ENCODE assay signal across 23 cellular contexts in the genomic region with DNA sequence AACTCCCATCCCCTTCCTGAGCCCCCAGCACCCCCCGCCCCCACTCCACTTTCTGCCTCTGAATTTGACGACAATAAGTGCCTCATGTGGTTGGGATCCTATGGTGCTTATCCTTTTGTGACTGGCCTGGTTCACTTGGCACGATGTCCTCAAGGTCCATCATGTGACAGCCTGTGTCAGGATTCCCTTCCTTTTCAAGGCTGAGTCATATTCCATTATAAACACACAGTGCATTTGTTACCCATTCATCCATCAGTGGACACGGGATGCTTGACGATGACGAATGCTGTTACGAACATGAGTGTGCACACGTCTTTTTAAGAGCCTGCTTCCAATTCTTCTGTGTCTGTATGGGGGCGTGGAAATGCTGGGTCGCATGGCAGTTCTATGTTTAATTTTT. TPM values are rescaled to one million over a fixed set of nuclear protein-coding genes. Genes with fewer than 3 reads are reported as not detected.
DNase-seq lines count a peak whose midpoint lies in the region; ATAC-seq and TF ChIP-seq lines count a peak whose summit lies in the region.
"Had no signal": no experiment of that assay in that cellular context is flagged by ENCODE, and none has a peak within 500 bp of the region (broad histone marks: within the 10 kb centered on the region; RNA-seq: fewer than 3 reads in every experiment).

No MANE protein-coding gene starts in this region.

- peaks cover 0 to 37% of the 10 kb centered on the region in 2 donors for H3K36me3 ChIP-seq in left lung
- H3K36me3 ChIP-seq: breast epithelium had no signal

- TF ChIP-seq CTCF in astrocyte of the spinal cord (IDR thresholded peaks at IDR 0.05; ENCODE audit: low read depth, low read length) (no peak), fibroblast of the aortic adventitia (IDR thresholded peaks at IDR 0.05; ENCODE audit: insufficient read depth, low read length) (no peak), left lung (IDR thresholded peaks at IDR 0.05) (no peak)

- DNase-seq in activated effector memory CD4-positive, alpha-beta T cell treated with anti-CD3 and anti-CD28 coated beads, Interleukin-2, amount 50 U/mL, for 16 hours, result peak; percentile 17
- DNase-seq in activated effector memory CD4-positive, alpha-beta T cell treated with Interleukin-2 at 50 U/mL for 16 hours, result no peak
- DNase-seq in astrocyte of the spinal cord (ENCODE audit: low read depth, low spot score), result peak; percentile 30
- peak; percentile 14 for DNase-seq in fibroblast of the aortic adventitia (ENCODE audit: low read depth)
- no peak for DNase-seq in Ammon's horn (ENCODE audit: low spot score)
- no peak for DNase-seq in left lung
- no peak for DNase-seq in left lobe of liver (ENCODE audit: low spot score)
- DNase-seq: activated CD4-positive, alpha-beta T cell treated with anti-CD3 and anti-CD28 coated beads for 48 hours; activated CD8-positive, alpha-beta memory T cell treated with anti-CD3 and anti-CD28 coated beads, Interleukin-2, amount 10 ng/mL, durations not matched to agents 7 days and 5 days; erythroblast; MM.1S; NCI-H1436; NCI-H526; Right ventricle myocardium superior; stimulated activated CD4-positive, alpha-beta T cell treated with anti-CD3 and anti-CD28 coated beads, Interleukin-4, amount 100 ng/mL, for 1 hour; trophoblast cell had no signal

- H3K4me3 ChIP-seq in astrocyte of the spinal cord (ENCODE audit: low read depth, low read length), result no peak overlapping the region
- no peak overlapping the region for H3K4me3 ChIP-seq in fibroblast of the aortic adventitia (ENCODE audit: low read depth, low read length)
- H3K4me3 ChIP-seq in left lung, result no peak overlapping the region
- H3K4me3 ChIP-seq: breast epithelium, prostate gland, smooth muscle cell had no signal

- H3K27me3 ChIP-seq in left lung, result peaks cover 0 to 23% of the 10 kb centered on the region in 2 donors
- H3K27me3 ChIP-seq: breast epithelium had no signal

- intact Hi-C loops in left lung (cut with DNase I), result no loop called here

- H3K4me1 ChIP-seq in left lung, result peaks cover 0 to 9% of the 10 kb centered on the region in 2 donors
- H3K4me1 ChIP-seq: breast epithelium, prostate gland had no signal

- H3K9me3 ChIP-seq in left lung, result no peaks in the 10 kb centered on the region
- H3K9me3 ChIP-seq: breast epithelium, prostate gland had no signal

- ATAC-seq in left lung (no peak), HG02759 (IDR thresholded peaks at IDR 0.05; ENCODE audit: unreplicated experiment) (no peak), left lobe of liver (no peak)
- ATAC-seq: activated CD8-positive, alpha-beta memory T cell treated with anti-CD3 and anti-CD28 coated beads, Interleukin-2, amount 10 ng/mL, durations not matched to agents 7 days and 5 days had no signal

- no peak overlapping the region for H3K27ac ChIP-seq in left lung
- H3K27ac ChIP-seq: 22Rv1, breast epithelium, prostate gland had no signal

- in situ Hi-C loops in astrocyte of the spinal cord (cut with HindIII; ENCODE audit: low sequenced_read_pairs), result no loop called here

RNA-seq across cellular contexts. Expression of a gene that starts 26.7 kb away (rescaled TPM):
- total RNA-seq in fibroblast of the aortic adventitia (ENCODE audit: low replicate concordance) (0.36 TPM in 1 of 2 replicates, not detected in the other), left lung (1 to 10 TPM; 4.4 to 5.7 TPM), left lobe of liver (17.1 TPM)
- total RNA-seq: activated CD8-positive, alpha-beta memory T cell treated with anti-CD3 and anti-CD28 coated beads, Interleukin-2, amount 10 ng/mL, durations not matched to agents 7 days and 5 days; B cell; breast epithelium; neural crest cell; Right ventricle myocardium superior; smooth muscle cell had no signal

Comparison
In these comparisons a context has a peak if more than half of its experiments do, and no peak if none do; other contexts are left out.
1. DNase-seq: peak in activated effector memory CD4-positive, alpha-beta T cell treated with anti-CD3 and anti-CD28 coated beads, Interleukin-2, amount 50 U/mL, for 16 hours (single experiment), astrocyte of the spinal cord (single experiment) and fibroblast of the aortic adventitia (single experiment); none in activated effector memory CD4-positive, alpha-beta T cell treated with Interleukin-2 at 50 U/mL for 16 hours (single experiment), Ammon's horn (single experiment), left lung (0 of 2) and left lobe of liver (single experiment).